6 cellular contexts compared by ENCODE assay signal in genomic region chr16:383326-384020, GRCh38. TPM values are rescaled to one million over a fixed set of nuclear protein-coding genes. Genes with fewer than 3 reads are reported as not detected.
DNase-seq lines count a peak whose midpoint lies in the region; ATAC-seq and TF ChIP-seq lines count a peak whose summit lies in the region.

No MANE protein-coding gene starts in this region.

- peak overlapping the region; percentile 96 for H3K4me3 ChIP-seq in psoas muscle

- peak overlapping the region; percentile 82 for H3K27ac ChIP-seq in psoas muscle

- DNase-seq in activated T-cell treated with anti-CD3 and anti-CD28 coated beads, Interleukin-2, amount 50 U/mL, for 1 hour = peak; percentile 55
- no peak for DNase-seq in activated T-cell treated with anti-CD3 and anti-CD28 coated beads for 4 hours
- peak; percentile 57 for DNase-seq in dermis blood vessel endothelial cell
- no peak for DNase-seq in psoas muscle
- no peak for DNase-seq in GOT3 (lab: John Stamatoyannopoulos, UW)

- no peaks in the 10 kb centered on the region for H3K27me3 ChIP-seq in psoas muscle (ENCODE audit: insufficient read depth in 3 of 3, low read length in 2 of 3)

- no peaks in the 10 kb centered on the region for H3K9me3 ChIP-seq in psoas muscle

- ATAC-seq in psoas muscle = no peak
- ATAC-seq in HG02798 (IDR thresholded peaks at IDR 0.05; ENCODE audit: poor library complexity, unreplicated experiment) = no peak

- no peak for TF ChIP-seq CTCF in psoas muscle (IDR thresholded peaks at IDR 0.05)

- intact Hi-C loops in psoas muscle (cut with DNase I) = no loop called here

- H3K4me1 ChIP-seq in psoas muscle = peaks cover 48% of the 10 kb centered on the region

- WGBS in psoas muscle, 3 donors = 55 to 59% (median 59%) methylated on average over 33 of the region's 33 CpGs

- H3K36me3 ChIP-seq in psoas muscle (ENCODE audit: insufficient read depth in 1 of 2, low read depth in 1 of 2) = no peaks in the 10 kb centered on the region

RNA-seq across cellular contexts. Expression of gene PGAP6, which starts 1.7 kb away (rescaled TPM):
- total RNA-seq in dermis blood vessel endothelial cell (98.2 and 132 TPM in 2 replicates), psoas muscle (10 to 100 TPM; 27.2 to 34.7 (median 32.2) TPM)
- 10 to 100 TPM; 26.0 to 46.9 (median 42.1) TPM for polyA plus RNA-seq in psoas muscle

RNA-seq across cellular contexts. Expression of gene MRPL28, which starts 13.1 kb away (rescaled TPM):
- total RNA-seq in dermis blood vessel endothelial cell (85.9 and 103 TPM in 2 replicates), psoas muscle (10 to 100 TPM; 55.4 to 68.8 (median 55.9) TPM)
- 100 to 1,000 TPM in 1 of 3 donors, 10 to 100 TPM in 2; 67.1 to 126 (median 86.8) TPM for polyA plus RNA-seq in psoas muscle

RNA-seq across cellular contexts. Expression of gene NME4, which starts 13.5 kb away (rescaled TPM):
- 42.2 and 55.7 TPM in 2 replicates for total RNA-seq in dermis blood vessel endothelial cell
- 10 to 100 TPM; 19.5 to 39.7 (median 29.6) TPM for total RNA-seq in psoas muscle
- 10 to 100 TPM; 16.0 to 30.7 (median 22.7) TPM for polyA plus RNA-seq in psoas muscle

RNA-seq across cellular contexts. Expression of gene DECR2, which starts 18.2 kb away (rescaled TPM):
- total RNA-seq in dermis blood vessel endothelial cell = 13.4 and 17.5 TPM in 2 replicates
- 10 to 100 TPM; 13.9 to 22.9 (median 19.6) TPM for total RNA-seq in psoas muscle
- polyA plus RNA-seq in psoas muscle = 10 to 100 TPM; 14.1 to 18.1 (median 15.8) TPM

RNA-seq across cellular contexts. Expression of gene AXIN1, which starts 30.9 kb away (rescaled TPM):
- 28.2 and 31.9 TPM in 2 replicates for total RNA-seq in dermis blood vessel endothelial cell
- 10 to 100 TPM; 12.1 to 23.2 (median 22.8) TPM for total RNA-seq in psoas muscle
- 10 to 100 TPM; 23.5 to 32.3 (median 29.5) TPM for polyA plus RNA-seq in psoas muscle

Comparison
In these comparisons a context has a peak if more than half of its experiments do, and no peak if none do; other contexts are left out.
1. DNase-seq: peak in activated T-cell treated with anti-CD3 and anti-CD28 coated beads, Interleukin-2, amount 50 U/mL, for 1 hour (single experiment) and dermis blood vessel endothelial cell (single experiment); none in activated T-cell treated with anti-CD3 and anti-CD28 coated beads for 4 hours (single experiment), psoas muscle (0 of 2) and GOT3 (single experiment).